ENCODE assay signal across 1 cellular context in the genomic region with DNA sequence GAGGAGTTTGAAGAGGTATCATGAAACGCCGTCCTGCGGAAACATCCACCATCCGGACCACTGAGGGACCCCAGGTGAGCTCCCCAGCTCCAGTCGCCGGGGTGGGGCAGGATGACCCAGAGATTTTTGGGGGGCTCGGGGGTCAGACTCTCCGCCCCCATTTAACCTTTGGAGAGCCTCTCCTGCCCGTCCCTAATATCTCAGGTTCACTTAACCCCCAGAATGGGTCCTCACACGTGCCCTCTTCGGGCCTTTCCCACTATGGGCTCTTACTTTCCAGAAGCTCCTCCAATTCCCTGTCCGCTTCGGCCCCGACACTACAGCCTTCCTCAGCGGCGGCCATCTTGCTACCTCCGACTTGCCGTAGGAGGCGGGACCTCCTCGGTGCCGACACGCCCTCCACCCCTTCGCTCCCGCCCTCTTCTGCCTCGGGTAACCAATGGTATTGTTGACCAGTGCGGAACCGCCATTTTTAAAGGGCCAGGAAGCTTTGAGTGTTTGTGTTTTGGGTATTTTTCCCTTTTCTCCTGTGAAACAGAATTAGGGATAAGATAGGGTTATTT.
TF ChIP-seq lines count a peak whose summit lies in the region.

A gene with protein sequence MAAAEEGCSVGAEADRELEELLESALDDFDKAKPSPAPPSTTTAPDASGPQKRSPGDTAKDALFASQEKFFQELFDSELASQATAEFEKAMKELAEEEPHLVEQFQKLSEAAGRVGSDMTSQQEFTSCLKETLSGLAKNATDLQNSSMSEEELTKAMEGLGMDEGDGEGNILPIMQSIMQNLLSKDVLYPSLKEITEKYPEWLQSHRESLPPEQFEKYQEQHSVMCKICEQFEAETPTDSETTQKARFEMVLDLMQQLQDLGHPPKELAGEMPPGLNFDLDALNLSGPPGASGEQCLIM (minus strand): TSS at position 352 of the 563 bp plus-strand sequence. CDS start 9 bp downstream, at position 343.

TF ChIP-seq in HepG2, 621 proteins besides CTCF, POLR2A, EP300 and RAD21 (continued from another document and continues in another):
- TF ChIP-seq ETV5 (CRISPR knock-in tag; IDR thresholded peaks at IDR 0.05; ENCODE audit: borderline replicate concordance) (0 out of 2 replicates have a peak, but pooled peaks have one; percentile 20), TAF15 (IDR thresholded peaks at IDR 0.05; ENCODE audit: low read depth, low read length, poor library complexity, severe bottlenecking) (no peak), MTF1 (CRISPR knock-in tag; IDR thresholded peaks at IDR 0.05) (no peak), ZNF446 (CRISPR knock-in tag; IDR thresholded peaks at IDR 0.05) (no peak), ZNF546 (CRISPR knock-in tag; conservative IDR thresholded peaks at IDR 0.05) (0 out of 2 replicates have a peak, but pooled peaks have one; percentile 49), ZNF230 (CRISPR knock-in tag; IDR thresholded peaks at IDR 0.05) (0 out of 2 replicates have a peak, but pooled peaks have one; percentile 31), SMAD3 (CRISPR knock-in tag; IDR thresholded peaks at IDR 0.05) (peak; percentile 65; the same call in 1 of the 2 replicates), ATM (IDR thresholded peaks at IDR 0.05; ENCODE audit: borderline replicate concordance) (no peak), ZBTB8A (CRISPR knock-in tag; IDR thresholded peaks at IDR 0.05; ENCODE audit: borderline replicate concordance, low read depth) (no peak), KLF6 (CRISPR knock-in tag; IDR thresholded peaks at IDR 0.05) (no peak), ZNF672 (CRISPR knock-in tag; IDR thresholded peaks at IDR 0.05) (no peak), ZFP91 (CRISPR knock-in tag; IDR thresholded peaks at IDR 0.05; ENCODE audit: borderline replicate concordance) (peak; percentile 99), KDM4B (CRISPR knock-in tag; IDR thresholded peaks at IDR 0.05) (peak; percentile 25; the same call in 1 of the 2 replicates), HINFP (CRISPR knock-in tag; IDR thresholded peaks at IDR 0.05; ENCODE audit: low read depth) (no peak), RXRA (CRISPR knock-in tag; IDR thresholded peaks at IDR 0.05) (peak; percentile 25; the same call in 1 of the 2 replicates), PHF8 (CRISPR knock-in tag; IDR thresholded peaks at IDR 0.05) (peak; percentile 85), MYPOP (CRISPR knock-in tag; IDR thresholded peaks at IDR 0.05) (no peak), JUNB (CRISPR knock-in tag; IDR thresholded peaks at IDR 0.05; ENCODE audit: borderline replicate concordance) (no peak), ZNF639 (CRISPR knock-in tag; conservative IDR thresholded peaks at IDR 0.05) (no peak; the same call in 1 of the 2 replicates), KMT2B (CRISPR knock-in tag; IDR thresholded peaks at IDR 0.05) (peak; percentile 87), ETV6 (CRISPR knock-in tag; conservative IDR thresholded peaks at IDR 0.05) (no peak), ZNF747 (CRISPR knock-in tag; IDR thresholded peaks at IDR 0.05; ENCODE audit: borderline replicate concordance) (no peak), MED8 (CRISPR knock-in tag; IDR thresholded peaks at IDR 0.05; ENCODE audit: insufficient replicate concordance) (no peak), KDM5B (CRISPR knock-in tag; IDR thresholded peaks at IDR 0.05; ENCODE audit: borderline replicate concordance) (no peak), ZNF24 (IDR thresholded peaks at IDR 0.05) (no peak), ZNF562 (CRISPR knock-in tag; IDR thresholded peaks at IDR 0.05; ENCODE audit: borderline replicate concordance) (no peak), RARA (CRISPR knock-in tag; IDR thresholded peaks at IDR 0.05) (no peak), NAIF1 (CRISPR knock-in tag; IDR thresholded peaks at IDR 0.05; ENCODE audit: borderline replicate concordance) (no peak), HDAC6 (IDR thresholded peaks at IDR 0.05; ENCODE audit: low read depth, low read length) (no peak), ZBTB42 (CRISPR knock-in tag; IDR thresholded peaks at IDR 0.05) (no peak), ZNF121 (CRISPR knock-in tag; IDR thresholded peaks at IDR 0.05) (no peak), TOE1 (CRISPR knock-in tag; IDR thresholded peaks at IDR 0.05) (no peak), NBN (conservative IDR thresholded peaks at IDR 0.05) (no peak), SSRP1 (CRISPR knock-in tag; IDR thresholded peaks at IDR 0.05) (no peak), ZFP82 (CRISPR knock-in tag; IDR thresholded peaks at IDR 0.05; ENCODE audit: borderline replicate concordance) (no peak), PHB2 (IDR thresholded peaks at IDR 0.05; ENCODE audit: partially characterized antibody) (no peak), ZNF746 (CRISPR knock-in tag; IDR thresholded peaks at IDR 0.05) (peak; percentile 37; the same call in 1 of the 2 replicates), ZNF143 (CRISPR knock-in tag; IDR thresholded peaks at IDR 0.05) (0 out of 2 replicates have a peak, but pooled peaks have one; percentile 17), ZSCAN25 (CRISPR knock-in tag; IDR thresholded peaks at IDR 0.05) (no peak), NFATC3 (CRISPR knock-in tag; IDR thresholded peaks at IDR 0.05) (no peak), ZNF879 (CRISPR knock-in tag; IDR thresholded peaks at IDR 0.05) (no peak), PPARG (CRISPR knock-in tag; conservative IDR thresholded peaks at IDR 0.05) (peak; percentile 43; the same call in 1 of the 2 replicates), NFE2L2 (IDR thresholded peaks at IDR 0.05; ENCODE audit: low read length) (no peak), CHD2 (IDR thresholded peaks at IDR 0.05; ENCODE audit: low read depth, low read length) (no peak), BCL6 (CRISPR knock-in tag; IDR thresholded peaks at IDR 0.05) (peak; percentile 20; the same call in 1 of the 2 replicates), ZNF331 (CRISPR knock-in tag; IDR thresholded peaks at IDR 0.05) (peak; percentile 51; the same call in 1 of the 2 replicates), SRSF4 (IDR thresholded peaks at IDR 0.05; ENCODE audit: low read depth, low read length, poor library complexity, severe bottlenecking) (no peak), FOXM1 (CRISPR knock-in tag; IDR thresholded peaks at IDR 0.05) (no peak), TEAD3 (CRISPR knock-in tag; optimal IDR thresholded peaks at IDR 0.05; ENCODE audit: borderline replicate concordance) (peak; percentile 28), ZMAT3 (CRISPR knock-in tag; conservative IDR thresholded peaks at IDR 0.05) (no peak), SIN3A (IDR thresholded peaks at IDR 0.05; ENCODE audit: borderline replicate concordance, low read depth, low read length) (peak; percentile 95), KDM5A (IDR thresholded peaks at IDR 0.05; ENCODE audit: borderline replicate concordance, low read length) (peak; percentile 93), SPEN (CRISPR knock-in tag; IDR thresholded peaks at IDR 0.05; ENCODE audit: low read depth) (peak; percentile 70; the same call in 1 of the 2 replicates), ZNF781 (CRISPR knock-in tag; IDR thresholded peaks at IDR 0.05; ENCODE audit: borderline replicate concordance, not compliant biosample characterization) (no peak), ZSCAN22 (CRISPR knock-in tag; IDR thresholded peaks at IDR 0.05) (no peak)
- TF ChIP-seq, protein P1, sequence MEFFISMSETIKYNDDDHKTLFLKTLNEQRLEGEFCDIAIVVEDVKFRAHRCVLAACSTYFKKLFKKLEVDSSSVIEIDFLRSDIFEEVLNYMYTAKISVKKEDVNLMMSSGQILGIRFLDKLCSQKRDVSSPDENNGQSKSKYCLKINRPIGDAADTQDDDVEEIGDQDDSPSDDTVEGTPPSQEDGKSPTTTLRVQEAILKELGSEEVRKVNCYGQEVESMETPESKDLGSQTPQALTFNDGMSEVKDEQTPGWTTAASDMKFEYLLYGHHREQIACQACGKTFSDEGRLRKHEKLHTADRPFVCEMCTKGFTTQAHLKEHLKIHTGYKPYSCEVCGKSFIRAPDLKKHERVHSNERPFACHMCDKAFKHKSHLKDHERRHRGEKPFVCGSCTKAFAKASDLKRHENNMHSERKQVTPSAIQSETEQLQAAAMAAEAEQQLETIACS (CRISPR knock-in tag; IDR thresholded peaks at IDR 0.05) = no peak
- TF ChIP-seq, protein P2, sequence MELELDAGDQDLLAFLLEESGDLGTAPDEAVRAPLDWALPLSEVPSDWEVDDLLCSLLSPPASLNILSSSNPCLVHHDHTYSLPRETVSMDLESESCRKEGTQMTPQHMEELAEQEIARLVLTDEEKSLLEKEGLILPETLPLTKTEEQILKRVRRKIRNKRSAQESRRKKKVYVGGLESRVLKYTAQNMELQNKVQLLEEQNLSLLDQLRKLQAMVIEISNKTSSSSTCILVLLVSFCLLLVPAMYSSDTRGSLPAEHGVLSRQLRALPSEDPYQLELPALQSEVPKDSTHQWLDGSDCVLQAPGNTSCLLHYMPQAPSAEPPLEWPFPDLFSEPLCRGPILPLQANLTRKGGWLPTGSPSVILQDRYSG (CRISPR knock-in tag; IDR thresholded peaks at IDR 0.05) = no peak
- TF ChIP-seq, protein P3, sequence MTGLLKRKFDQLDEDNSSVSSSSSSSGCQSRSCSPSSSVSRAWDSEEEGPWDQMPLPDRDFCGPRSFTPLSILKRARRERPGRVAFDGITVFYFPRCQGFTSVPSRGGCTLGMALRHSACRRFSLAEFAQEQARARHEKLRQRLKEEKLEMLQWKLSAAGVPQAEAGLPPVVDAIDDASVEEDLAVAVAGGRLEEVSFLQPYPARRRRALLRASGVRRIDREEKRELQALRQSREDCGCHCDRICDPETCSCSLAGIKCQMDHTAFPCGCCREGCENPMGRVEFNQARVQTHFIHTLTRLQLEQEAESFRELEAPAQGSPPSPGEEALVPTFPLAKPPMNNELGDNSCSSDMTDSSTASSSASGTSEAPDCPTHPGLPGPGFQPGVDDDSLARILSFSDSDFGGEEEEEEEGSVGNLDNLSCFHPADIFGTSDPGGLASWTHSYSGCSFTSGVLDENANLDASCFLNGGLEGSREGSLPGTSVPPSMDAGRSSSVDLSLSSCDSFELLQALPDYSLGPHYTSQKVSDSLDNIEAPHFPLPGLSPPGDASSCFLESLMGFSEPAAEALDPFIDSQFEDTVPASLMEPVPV (CRISPR knock-in tag; IDR thresholded peaks at IDR 0.05) = 0 out of 2 replicates have a peak, but pooled peaks have one; percentile 25
- TF ChIP-seq, protein P4, sequence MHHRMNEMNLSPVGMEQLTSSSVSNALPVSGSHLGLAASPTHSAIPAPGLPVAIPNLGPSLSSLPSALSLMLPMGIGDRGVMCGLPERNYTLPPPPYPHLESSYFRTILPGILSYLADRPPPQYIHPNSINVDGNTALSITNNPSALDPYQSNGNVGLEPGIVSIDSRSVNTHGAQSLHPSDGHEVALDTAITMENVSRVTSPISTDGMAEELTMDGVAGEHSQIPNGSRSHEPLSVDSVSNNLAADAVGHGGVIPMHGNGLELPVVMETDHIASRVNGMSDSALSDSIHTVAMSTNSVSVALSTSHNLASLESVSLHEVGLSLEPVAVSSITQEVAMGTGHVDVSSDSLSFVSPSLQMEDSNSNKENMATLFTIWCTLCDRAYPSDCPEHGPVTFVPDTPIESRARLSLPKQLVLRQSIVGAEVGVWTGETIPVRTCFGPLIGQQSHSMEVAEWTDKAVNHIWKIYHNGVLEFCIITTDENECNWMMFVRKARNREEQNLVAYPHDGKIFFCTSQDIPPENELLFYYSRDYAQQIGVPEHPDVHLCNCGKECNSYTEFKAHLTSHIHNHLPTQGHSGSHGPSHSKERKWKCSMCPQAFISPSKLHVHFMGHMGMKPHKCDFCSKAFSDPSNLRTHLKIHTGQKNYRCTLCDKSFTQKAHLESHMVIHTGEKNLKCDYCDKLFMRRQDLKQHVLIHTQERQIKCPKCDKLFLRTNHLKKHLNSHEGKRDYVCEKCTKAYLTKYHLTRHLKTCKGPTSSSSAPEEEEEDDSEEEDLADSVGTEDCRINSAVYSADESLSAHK (CRISPR knock-in tag; IDR thresholded peaks at IDR 0.05; ENCODE audit: borderline replicate concordance) = no peak
